15 cellular contexts compared by ENCODE assay signal in genomic region chr2:230920167-230920566, GRCh38. TPM values are rescaled to one million over a fixed set of nuclear protein-coding genes. Genes with fewer than 3 reads are reported as not detected.
DNase-seq lines count a peak whose midpoint lies in the region; ATAC-seq, FAIRE-seq and TF ChIP-seq lines count a peak whose summit lies in the region.
"Had no signal": no experiment of that assay in that cellular context is flagged by ENCODE, and none has a peak within 500 bp of the region (broad histone marks: within the 10 kb centered on the region; RNA-seq: fewer than 3 reads in every experiment).

No MANE protein-coding gene starts in this region.

- peaks cover 97% of the 10 kb centered on the region for H3K79me2 ChIP-seq in GM12878 (ENCODE audit: control insufficient read depth, insufficient read depth, low read length)

- POLR2A ChIA-PET in activated B cell treated with CpG ODN at 0.5 μM for 24 hours (lab: Charles Lee) (no interaction called here), GM12878 (lab: Charles Lee) (interaction anchor here (0.9 to 9.7 kb wide), 8 partner anchors 27 to 544 kb away, joined by 3 to 117 read pairs (median 4); partner anchors contain the start of genes NCL and PSMD1)

- BruUV-seq in GM12878 (replicated peaks; lab: Mats Ljungman, UMichigan) = no TSS peak

- peak overlapping the region; percentile 24 for H3K4me3 Mint-ChIP-seq in activated B cell treated with CpG ODN at 0.5 μM for 24 hours
- H3K4me3 Mint-ChIP-seq in stimulated activated naive B cell treated with anti-CD40 and anti-IgM and Interleukin-4, amounts not matched to agents 10 μg/mL and 1 μg/mL and 100 μg/mL, for 72 hours = no peak overlapping the region

- RAD21 ChIA-PET in GM12878 (lab: Charles Lee; ENCODE audit: unreplicated experiment) = interaction anchor here (0.9 to 2.3 kb wide), 11 partner anchors 17 to 96 kb away, joined by 3 to 36 read pairs (median 4); no protein-coding TSS in a partner anchor

- no peaks in the 10 kb centered on the region for H4K20me1 ChIP-seq in GM12878 (ENCODE audit: control insufficient read depth, insufficient read depth)

- CTCF ChIA-PET in activated B cell treated with CpG ODN at 0.5 μM for 24 hours (lab: Charles Lee) (no interaction called here), GM12878 (lab: Yijun Ruan, JAX) (interaction anchor here (0.7 to 16.2 kb wide), 11 partner anchors 12 to 72 kb away, joined by 3 to 315 read pairs (median 4); no protein-coding TSS in a partner anchor)

- H3K9me3 ChIP-seq in GM12878 (replicated peaks; ENCODE audit: control insufficient read depth, insufficient read depth, low read length) (no peaks in the 10 kb centered on the region), body of pancreas (no peaks in the 10 kb centered on the region)
- H3K9me3 ChIP-seq: ovary had no signal

- no peaks in the 10 kb centered on the region; a peak in 1 of 4 replicates for H3K36me3 ChIP-seq in GM12878 (ENCODE audit: control insufficient read depth in 2 of 2, insufficient read depth in 2 of 2, low read length in 1 of 2)
- H3K36me3 ChIP-seq in body of pancreas (replicated peaks in 1 of 2; ENCODE audit: insufficient read depth in 1 of 2, low read depth in 2 of 2) = no peaks in the 10 kb centered on the region
- H3K36me3 ChIP-seq: ovary had no signal

- TF ChIP-seq CTCF in activated B cell treated with CpG ODN at 0.5 μM for 24 hours (IDR thresholded peaks at IDR 0.05) (no peak), GM12878 (IDR thresholded peaks at IDR 0.05 in 2 of 3, conservative IDR thresholded peaks at IDR 0.05 in 1 of 3; ENCODE audit: control insufficient read depth in 2 of 3, extremely low read depth in 1 of 3, insufficient read depth in 1 of 3, low read depth in 3 of 3, low read length in 3 of 3) (no peak), body of pancreas (IDR thresholded peaks at IDR 0.05) (no peak)

- H3K36me3 Mint-ChIP-seq in activated B cell treated with CpG ODN at 0.5 μM for 24 hours (ENCODE audit: low read depth) = no peaks in the 10 kb centered on the region
- no peaks in the 10 kb centered on the region for H3K36me3 Mint-ChIP-seq in stimulated activated naive B cell treated with anti-CD40 and anti-IgM and Interleukin-4, amounts not matched to agents 10 μg/mL and 1 μg/mL and 100 μg/mL, for 72 hours

- intact Hi-C loops in activated B cell treated with CpG ODN at 0.5 μM for 24 hours (cut with micrococcal nuclease) = no loop called here
- intact Hi-C loops in GM12878 (cut with micrococcal nuclease; ENCODE audit: unreplicated experiment) = no loop called here
- intact Hi-C loops in body of pancreas (cut with DNase I) = no loop called here

- H3K27me3 ChIP-seq in GM12878 (replicated peaks in 1 of 2; ENCODE audit: control insufficient read depth in 2 of 2, insufficient read depth in 2 of 2, low read length in 1 of 2) (no peaks in the 10 kb centered on the region), body of pancreas (no peaks in the 10 kb centered on the region)
- H3K27me3 ChIP-seq: ovary had no signal

- H2AFZ ChIP-seq in GM12878 (ENCODE audit: control insufficient read depth, low read depth, low read length) = 0 out of 2 replicates have a peak overlapping the region, but pooled peaks have one; percentile 9

- peaks cover 36% of the 10 kb centered on the region for H3K4me1 Mint-ChIP-seq in activated B cell treated with CpG ODN at 0.5 μM for 24 hours
- peaks cover 20 to 22% of the 10 kb centered on the region in 2 donors for H3K4me1 Mint-ChIP-seq in stimulated activated naive B cell treated with anti-CD40 and anti-IgM and Interleukin-4, amounts not matched to agents 10 μg/mL and 1 μg/mL and 100 μg/mL, for 72 hours

- no peak for TF ChIP-seq RAD21 in GM12878 (IDR thresholded peaks at IDR 0.05; ENCODE audit: insufficient read depth, low read depth, low read length)

- peak; percentile 38 for DNase-seq in stimulated activated CD4-positive, alpha-beta T cell treated with anti-CD3 and anti-CD28 coated beads, Interleukin-4, amount 100 ng/mL, for 24 hours
- DNase-seq in stimulated activated CD4-positive, alpha-beta T cell treated with anti-CD3 and anti-CD28 coated beads, Interleukin-2, amount 100 ng/mL, for 48 hours = no peak
- no peak for DNase-seq in activated B cell treated with CpG ODN at 0.5 μM for 24 hours
- DNase-seq in GM12878 (ENCODE audit: low read depth, low spot score) = no peak
- no peak for DNase-seq in body of pancreas
- DNase-seq in cerebellar nuclear complex (lab: John Stamatoyannopoulos, UW) = no peak
- no peak for DNase-seq in stimulated activated naive B cell treated with anti-CD40 and anti-IgM and Interleukin-4, amounts not matched to agents 10 μg/mL and 1 μg/mL and 100 μg/mL, for 72 hours
- DNase-seq: left colon, NCI-H1105 treated with DMSO at 0.1 percent for 48 hours, ovary, SHP77 treated with DMSO at 0.1 percent for 48 hours had no signal

- H3K9me3 Mint-ChIP-seq in activated B cell treated with CpG ODN at 0.5 μM for 24 hours = no peaks in the 10 kb centered on the region
- H3K9me3 Mint-ChIP-seq in stimulated activated naive B cell treated with anti-CD40 and anti-IgM and Interleukin-4, amounts not matched to agents 10 μg/mL and 1 μg/mL and 100 μg/mL, for 72 hours = no peaks in the 10 kb centered on the region

- peak overlapping the region; percentile 63 for H3K4me3 ChIP-seq in GM12878
- H3K4me3 ChIP-seq in body of pancreas = no peak overlapping the region
- H3K4me3 ChIP-seq: ovary had no signal

- TF ChIP-seq POLR2A in GM12878 (IDR thresholded peaks at IDR 0.05; ENCODE audit: low read depth, low read length) = no peak
- TF ChIP-seq POLR2A in body of pancreas (IDR thresholded peaks at IDR 0.05) = no peak

- H3K27ac Mint-ChIP-seq in activated B cell treated with CpG ODN at 0.5 μM for 24 hours = peak overlapping the region; percentile 19
- H3K27ac Mint-ChIP-seq in stimulated activated naive B cell treated with anti-CD40 and anti-IgM and Interleukin-4, amounts not matched to agents 10 μg/mL and 1 μg/mL and 100 μg/mL, for 72 hours = no peak overlapping the region

- H3K27me3 Mint-ChIP-seq in activated B cell treated with CpG ODN at 0.5 μM for 24 hours = no peaks in the 10 kb centered on the region
- H3K27me3 Mint-ChIP-seq in stimulated activated naive B cell treated with anti-CD40 and anti-IgM and Interleukin-4, amounts not matched to agents 10 μg/mL and 1 μg/mL and 100 μg/mL, for 72 hours = peaks cover 0 to 11% of the 10 kb centered on the region in 2 donors

- in situ Hi-C loops in GM12878 (cut with MboI) = loop anchor here (10.0 kb wide), 1 partner anchor 65 kb away; no protein-coding TSS in a partner anchor

- FAIRE-seq in GM12878 (lab: Jason Lieb, UNC) = no peak

- peak overlapping the region; percentile 69 for H3K9ac ChIP-seq in GM12878 (ENCODE audit: control insufficient read depth, insufficient read depth, low read length)

- H3K27ac ChIP-seq in GM12878 (ENCODE audit: control insufficient read depth, insufficient read depth) (peak overlapping the region; percentile 81), body of pancreas (no peak overlapping the region)
- H3K27ac ChIP-seq: ovary had no signal

- H3K4me1 ChIP-seq in GM12878 (ENCODE audit: control insufficient read depth, insufficient read depth, low read length) = peaks cover 29% of the 10 kb centered on the region
- no peaks in the 10 kb centered on the region for H3K4me1 ChIP-seq in body of pancreas

- WGBS in GM12878 (ENCODE audit: insufficient coverage, insufficient replicate concordance, low lambda C conversion rate, missing lambda C conversion rate) = 0% methylated on average over 2 of the region's 2 CpGs
- WGBS in body of pancreas, 2 donors = 42 to 64% methylated on average over 2 of the region's 2 CpGs

- peak overlapping the region; percentile 93 for H3K4me2 ChIP-seq in GM12878 (ENCODE audit: control insufficient read depth, insufficient read depth)

- TF ChIP-seq EP300 in GM12878 (IDR thresholded peaks at IDR 0.05; ENCODE audit: borderline replicate concordance in 1 of 2, control insufficient read depth in 1 of 2, low read depth in 2 of 2, low read length in 2 of 2) = no peak

- no peak for ATAC-seq in activated B cell treated with CpG ODN at 0.5 μM for 24 hours (ENCODE audit: low read depth)
- peak; percentile 13 for ATAC-seq in GM12878
- ATAC-seq in body of pancreas = no peak
- no peak for ATAC-seq in GM19397 (IDR thresholded peaks at IDR 0.05; ENCODE audit: unreplicated experiment)
- no peak for ATAC-seq in stimulated activated naive B cell treated with anti-CD40 and anti-IgM and Interleukin-4, amounts not matched to agents 10 μg/mL and 1 μg/mL and 100 μg/mL, for 72 hours (replicated peaks)
- ATAC-seq: left colon had no signal

- SMC1A ChIA-PET in GM12878 (lab: Charles Lee; ENCODE audit: uncharacterized antibody, unreplicated experiment) = interaction anchor here (1.1 to 16.5 kb wide), 7 partner anchors 9 to 67 kb away, joined by 3 to 248 read pairs (median 9); no protein-coding TSS in a partner anchor

RNA-seq across cellular contexts. Expression of gene GPR55, which starts 4.9 kb away (rescaled TPM):
- 4.5 and 6.3 TPM in 2 replicates for total RNA-seq in activated B cell treated with CpG ODN at 0.5 μM for 24 hours
- total RNA-seq in GM12878 (2013; cell fraction: nucleolus; rRNA removed) = 20.6 and 24.6 TPM in 2 replicates
- 11.2 and 12.3 TPM in 2 replicates for total RNA-seq in GM12878 (2014; rRNA removed)
- total RNA-seq in GM12878 (2014; rRNA removed; fragmentation: Illumina TruSeq; extraction: Trizol) = 18.1 and 19.2 TPM in 2 replicates
- 26.8 and 30.1 TPM in 2 replicates for total RNA-seq in GM12878 (2021)
- polyA plus RNA-seq in GM12878 (2011; ENCODE audit: low read depth) = 12.4 TPM
- polyA plus RNA-seq in GM12878 (2011; rRNA removed) = 16.5 and 26.9 TPM in 2 replicates
- 26.5 and 38.7 TPM in 2 replicates for polyA plus RNA-seq in GM12878 (2011; cell fraction: cytosol; rRNA removed)
- polyA plus RNA-seq in GM12878 (2011; cell fraction: nucleus; rRNA removed) = 39.0 and 48.7 TPM in 2 replicates
- 17.2 and 17.7 TPM in 2 replicates for polyA plus RNA-seq in GM12878 (2012)
- polyA plus RNA-seq in GM12878 (2014; fragmentation: Illumina TruSeq; extraction: Trizol) = 20.4 and 24.4 TPM in 2 replicates
- polyA plus RNA-seq in GM12878 (2014; fragmentation: Nextera tagmentation; extraction: Ambion mirVana) = 1 to 10 TPM; 2.1 to 5.5 TPM
- 23.4 and 23.5 TPM in 2 replicates for polyA plus RNA-seq in GM12878 (2014; rRNA removed)
- polyA plus RNA-seq in GM12878 (2016; fragmentation: Nextera tagmentation; extraction: Ambion mirVana) = 10 to 100 TPM; 12.6 to 13.2 TPM
- polyA minus RNA-seq in GM12878 (2011; rRNA and poly(A)+ RNA removed) = 60.8 and 66.5 TPM in 2 replicates
- polyA minus RNA-seq in GM12878 (2011; cell fraction: cytosol; rRNA and poly(A)+ RNA removed) = 6.0 and 6.2 TPM in 2 replicates
- 10.9 and 19.2 TPM in 2 replicates for polyA minus RNA-seq in GM12878 (2011; cell fraction: nucleus; rRNA and poly(A)+ RNA removed)
- total RNA-seq in body of pancreas = not detected
- total RNA-seq: chondrocyte, fibroblast of villous mesenchyme, skeletal muscle tissue had no signal

RNA-seq across cellular contexts. Expression of gene ITM2C, which starts 55.4 kb away (rescaled TPM):
- total RNA-seq in activated B cell treated with CpG ODN at 0.5 μM for 24 hours (102 and 117 TPM in 2 replicates), GM12878 (2014; rRNA removed) (110 and 131 TPM in 2 replicates), GM12878 (2014; rRNA removed; fragmentation: Illumina TruSeq; extraction: Trizol) (102 and 110 TPM in 2 replicates), GM12878 (2021) (155 and 167 TPM in 2 replicates), body of pancreas (10 to 100 TPM; 32.9 to 43.8 TPM)
- 42.5 and 42.9 TPM in 2 replicates for total RNA-seq in GM12878 (2013; cell fraction: nucleolus; rRNA removed)
- polyA plus RNA-seq in GM12878 (2011; ENCODE audit: low read depth) = 46.6 TPM
- polyA plus RNA-seq in GM12878 (2011; rRNA removed) (57.5 and 96.3 TPM in 2 replicates), GM12878 (2014; fragmentation: Illumina TruSeq; extraction: Trizol) (82.9 and 170 TPM in 2 replicates), GM12878 (2014; fragmentation: Nextera tagmentation; extraction: Ambion mirVana) (10 to 100 TPM in 1 of 2 experiments, 1 to 10 TPM in 1; 5.4 to 16.9 TPM), GM12878 (2014; rRNA removed) (185 and 204 TPM in 2 replicates), GM12878 (2016; fragmentation: Nextera tagmentation; extraction: Ambion mirVana) (100 to 1,000 TPM; 191 to 195 TPM)
- 139 and 172 TPM in 2 replicates for polyA plus RNA-seq in GM12878 (2011; cell fraction: cytosol; rRNA removed)
- polyA plus RNA-seq in GM12878 (2011; cell fraction: nucleus; rRNA removed) = 53.0 and 55.2 TPM in 2 replicates
- polyA plus RNA-seq in GM12878 (2012) = 79.4 and 173 TPM in 2 replicates
- polyA minus RNA-seq in GM12878 (2011; rRNA and poly(A)+ RNA removed) = 118 and 121 TPM in 2 replicates
- 26.1 and 33.1 TPM in 2 replicates for polyA minus RNA-seq in GM12878 (2011; cell fraction: cytosol; rRNA and poly(A)+ RNA removed)
- 5.1 and 9.5 TPM in 2 replicates for polyA minus RNA-seq in GM12878 (2011; cell fraction: nucleus; rRNA and poly(A)+ RNA removed)
